In genomic region chr2:232334136-232334884, GRCh38 we compare ENCODE assay signal across 9 cellular contexts. TPM values are rescaled to one million over a fixed set of nuclear protein-coding genes. Genes with fewer than 3 reads are reported as not detected.
DNase-seq lines count a peak whose midpoint lies in the region; ATAC-seq and TF ChIP-seq lines count a peak whose summit lies in the region.
"Not testable (repeated sequence)": the region's sequence is repeated elsewhere in the genome, so short reads cannot be mapped to it uniquely, and the experiment has no call there.
"Had no signal": no experiment of that assay in that cellular context is flagged by ENCODE, and none has a peak within 500 bp of the region (broad histone marks: within the 10 kb centered on the region; RNA-seq: fewer than 3 reads in every experiment).

No MANE protein-coding gene starts in this region.

- not testable (repeated sequence) for H3K4ac ChIP-seq in neuronal stem cell (ENCODE audit: low read length)

- ATAC-seq in activated B cell treated with CpG ODN at 0.5 μM for 24 hours (ENCODE audit: low read depth); activated CD8-positive, alpha-beta memory T cell treated with anti-CD3 and anti-CD28 coated beads, Interleukin-2, amount 10 ng/mL, durations not matched to agents 7 days and 5 days; right lobe of liver: not testable (repeated sequence)

- H4K8ac ChIP-seq in neuronal stem cell (ENCODE audit: low read depth, low read length) = not testable (repeated sequence)

- H3K9me3 Mint-ChIP-seq in activated B cell treated with CpG ODN at 0.5 μM for 24 hours; activated CD8-positive, alpha-beta memory T cell treated with anti-CD3 and anti-CD28 coated beads, Interleukin-2, amount 10 ng/mL, durations not matched to agents 7 days and 5 days (ENCODE audit: low read depth): not testable (repeated sequence)

- H3K27ac ChIP-seq in right lobe of liver; neuronal stem cell (replicated peaks; ENCODE audit: low read length); spleen: not testable (repeated sequence)

- H2BK120ac ChIP-seq in neuronal stem cell (ENCODE audit: low read depth, low read length) = not testable (repeated sequence)

- not testable (repeated sequence) for H2AFZ ChIP-seq in neuronal stem cell (ENCODE audit: low read length)

- not testable (repeated sequence) for H3K9me3 ChIP-seq in right lobe of liver; neuronal stem cell (replicated peaks in 1 of 2; ENCODE audit: control insufficient read depth in 2 of 2, insufficient read depth in 1 of 2, low read depth in 1 of 2, low read length in 2 of 2); spleen

- H3K4me1 Mint-ChIP-seq in activated B cell treated with CpG ODN at 0.5 μM for 24 hours; activated CD8-positive, alpha-beta memory T cell treated with anti-CD3 and anti-CD28 coated beads, Interleukin-2, amount 10 ng/mL, durations not matched to agents 7 days and 5 days: not testable (repeated sequence)

- H3K79me1 ChIP-seq in neuronal stem cell (ENCODE audit: low read depth, low read length) = not testable (repeated sequence)

- peak overlapping the region; percentile 11 for H2AK5ac ChIP-seq in neuronal stem cell (ENCODE audit: low read depth, low read length)

- not testable (repeated sequence) for H2BK12ac ChIP-seq in neuronal stem cell (ENCODE audit: low read length)

- POLR2A ChIA-PET in activated B cell treated with CpG ODN at 0.5 μM for 24 hours (lab: Charles Lee) = not testable (repeated sequence)

- H3K27me3 ChIP-seq in right lobe of liver; neuronal stem cell (ENCODE audit: control insufficient read depth in 3 of 3, insufficient read depth in 3 of 3, low read depth in 1 of 3, low read length in 3 of 3); spleen (replicated peaks in 1 of 7): not testable (repeated sequence)

- H3K4me3 Mint-ChIP-seq in activated B cell treated with CpG ODN at 0.5 μM for 24 hours; activated CD8-positive, alpha-beta memory T cell treated with anti-CD3 and anti-CD28 coated beads, Interleukin-2, amount 10 ng/mL, durations not matched to agents 7 days and 5 days: not testable (repeated sequence)

- WGBS in right lobe of liver (ENCODE audit: insufficient coverage, low coverage, low lambda C conversion rate, missing lambda C conversion rate) = 96% methylated on average over 5 of the region's 33 CpGs
- WGBS in neuronal stem cell (ENCODE audit: extremely low coverage in 2 of 2, insufficient read length in 2 of 2, insufficient replicate concordance in 1 of 2), 2 donors = no CpG with 5 or more reads among the region's 33 CpGs
- 95 to 99% (median 97%) methylated on average over 18 to 31 of the region's 33 CpGs for WGBS in spleen, 5 donors

- TF ChIP-seq CTCF in activated B cell treated with CpG ODN at 0.5 μM for 24 hours (IDR thresholded peaks at IDR 0.05); right lobe of liver (IDR thresholded peaks at IDR 0.05); spleen (IDR thresholded peaks at IDR 0.05 in 8 of 11, conservative IDR thresholded peaks at IDR 0.05 in 3 of 11): not testable (repeated sequence)

- not testable (repeated sequence) for H3K36me3 ChIP-seq in right lobe of liver; neuronal stem cell (replicated peaks in 1 of 2; ENCODE audit: control insufficient read depth in 2 of 2, insufficient read depth in 2 of 2, low read length in 2 of 2)
- H3K36me3 ChIP-seq in spleen = peaks cover 0 to 59% (median 15%) of the 10 kb centered on the region in 6 donors

- not testable (repeated sequence) for TF ChIP-seq POLR2A in right lobe of liver (IDR thresholded peaks at IDR 0.05); spleen (IDR thresholded peaks at IDR 0.05)

- not testable (repeated sequence) for H3K4me2 ChIP-seq in neuronal stem cell (ENCODE audit: insufficient read depth, low read length, poor library complexity, severe bottlenecking)

- H2BK15ac ChIP-seq in neuronal stem cell (ENCODE audit: low read length) = not testable (repeated sequence)

- H3K14ac ChIP-seq in neuronal stem cell (ENCODE audit: low read length) = not testable (repeated sequence)

- not testable (repeated sequence) for H3K18ac ChIP-seq in neuronal stem cell (ENCODE audit: low read length)

- intact Hi-C loops in activated B cell treated with CpG ODN at 0.5 μM for 24 hours (cut with micrococcal nuclease); cardiac septum (cut with DNase I); right lobe of liver (cut with DNase I); spleen (cut with DNase I; ENCODE audit: low total_unique reads): not testable (repeated sequence)

- H3K27me3 Mint-ChIP-seq in activated B cell treated with CpG ODN at 0.5 μM for 24 hours; activated CD8-positive, alpha-beta memory T cell treated with anti-CD3 and anti-CD28 coated beads, Interleukin-2, amount 10 ng/mL, durations not matched to agents 7 days and 5 days: not testable (repeated sequence)

- peak overlapping the region; percentile 48 for H2BK5ac ChIP-seq in neuronal stem cell (ENCODE audit: low read length)

- H3K36me3 Mint-ChIP-seq in activated B cell treated with CpG ODN at 0.5 μM for 24 hours (ENCODE audit: low read depth) = peaks cover 11% of the 10 kb centered on the region
- not testable (repeated sequence) for H3K36me3 Mint-ChIP-seq in activated CD8-positive, alpha-beta memory T cell treated with anti-CD3 and anti-CD28 coated beads, Interleukin-2, amount 10 ng/mL, durations not matched to agents 7 days and 5 days

- H3K9ac ChIP-seq in neuronal stem cell (ENCODE audit: low read depth, low read length, poor library complexity) = not testable (repeated sequence)

- H3K23ac ChIP-seq in neuronal stem cell (ENCODE audit: low read depth, low read length, poor library complexity) = not testable (repeated sequence)

- not testable (repeated sequence) for H3K27ac Mint-ChIP-seq in activated B cell treated with CpG ODN at 0.5 μM for 24 hours; activated CD8-positive, alpha-beta memory T cell treated with anti-CD3 and anti-CD28 coated beads, Interleukin-2, amount 10 ng/mL, durations not matched to agents 7 days and 5 days

- peak; percentile 12 for DNase-seq in activated B cell treated with CpG ODN at 0.5 μM for 24 hours
- peak; percentile 19 for DNase-seq in activated CD8-positive, alpha-beta memory T cell treated with anti-CD3 and anti-CD28 coated beads, Interleukin-2, amount 10 ng/mL, durations not matched to agents 7 days and 5 days
- peak; percentile 7 for DNase-seq in activated naive CD4-positive, alpha-beta T cell treated with anti-CD3 and anti-CD28 coated beads, Interleukin-2, amount 50 U/mL, for 16 hours
- peak; percentile 66 for DNase-seq in cardiac septum (ENCODE audit: low spot score)
- DNase-seq in right lobe of liver = peak in 2 of 3 donors; percentile 31 to 43
- not testable (repeated sequence) for DNase-seq in neuronal stem cell (ENCODE audit: low spot score)
- DNase-seq in spleen = peak; percentile 58

- H3K4me3 ChIP-seq in right lobe of liver; neuronal stem cell (ENCODE audit: low read length in 2 of 2); spleen: not testable (repeated sequence)

- H3K4me1 ChIP-seq in right lobe of liver; neuronal stem cell (ENCODE audit: control insufficient read depth in 2 of 2, insufficient read depth in 1 of 2, low read depth in 1 of 2, low read length in 2 of 2); spleen: not testable (repeated sequence)

- H4K91ac ChIP-seq in neuronal stem cell (ENCODE audit: low read depth, low read length, poor library complexity) = not testable (repeated sequence)

- CTCF ChIA-PET in activated B cell treated with CpG ODN at 0.5 μM for 24 hours (lab: Charles Lee) = not testable (repeated sequence)
- CTCF ChIA-PET in activated CD8-positive, alpha-beta memory T cell treated with anti-CD3 and anti-CD28 coated beads, Interleukin-2, amount 10 ng/mL, durations not matched to agents 7 days and 5 days (lab: Charles Lee) = interaction anchor here (3.7 kb wide), 1 partner anchor 30 kb away, joined by 12 read pairs; no protein-coding TSS in a partner anchor

RNA-seq across cellular contexts. Expression of gene ALPP, which starts 44.2 kb away (rescaled TPM):
- total RNA-seq in activated B cell treated with CpG ODN at 0.5 μM for 24 hours (0.38 TPM in 1 of 2 replicates, not detected in the other), cardiac septum (not detected), right lobe of liver (not detected), spleen (not detected)
- total RNA-seq in activated CD8-positive, alpha-beta memory T cell treated with anti-CD3 and anti-CD28 coated beads, Interleukin-2, amount 10 ng/mL, durations not matched to agents 7 days and 5 days = not detected
- not detected for polyA plus RNA-seq in neuronal stem cell (2013, experiment 1 of 2)
- not detected for polyA plus RNA-seq in neuronal stem cell (2013, experiment 2 of 2)
- not detected for polyA plus RNA-seq in spleen
- total RNA-seq: A673, GM23248 had no signal
- polyA plus RNA-seq: GM23248 had no signal
